In genomic region chr4:147755567-147756295, GRCh38 we compare ENCODE assay signal across 9 cellular contexts. TPM values are rescaled to one million over a fixed set of nuclear protein-coding genes. Genes with fewer than 3 reads are reported as not detected.
DNase-seq lines count a peak whose midpoint lies in the region; ATAC-seq and TF ChIP-seq lines count a peak whose summit lies in the region.
"Had no signal": no experiment of that assay in that cellular context is flagged by ENCODE, and none has a peak within 500 bp of the region (broad histone marks: within the 10 kb centered on the region; RNA-seq: fewer than 3 reads in every experiment).

No MANE protein-coding gene starts in this region.

- H3K9me3 Mint-ChIP-seq in chondrocyte (ENCODE audit: low read depth), result no peaks in the 10 kb centered on the region

- H3K4me3 Mint-ChIP-seq in chondrocyte (ENCODE audit: unreplicated experiment), result peak overlapping the region; percentile 39

- no peak for DNase-seq in chondrocyte (ENCODE audit: low spot score)
- no peak for DNase-seq in mucosa of descending colon
- no peak for DNase-seq in upper lobe of right lung
- DNase-seq in islet precursor cell, result no peak
- DNase-seq: NCI-H1436, posterior cingulate gyrus had no signal

- TF ChIP-seq CTCF in chondrocyte (IDR thresholded peaks at IDR 0.05), result no peak
- TF ChIP-seq CTCF in mucosa of descending colon (IDR thresholded peaks at IDR 0.05), result no peak
- no peak for TF ChIP-seq CTCF in upper lobe of right lung (IDR thresholded peaks at IDR 0.05)

- no peaks in the 10 kb centered on the region for H3K27me3 ChIP-seq in upper lobe of right lung

- H3K9me3 ChIP-seq in mucosa of descending colon (no peaks in the 10 kb centered on the region), upper lobe of right lung (no peaks in the 10 kb centered on the region)

- peak overlapping the region; percentile 95 for H3K27ac Mint-ChIP-seq in chondrocyte (ENCODE audit: unreplicated experiment)

- H3K4me3 ChIP-seq in mucosa of descending colon (no peak overlapping the region), upper lobe of right lung (peak overlapping the region; percentile 3)

- H3K36me3 Mint-ChIP-seq in chondrocyte (ENCODE audit: low read depth), result peaks cover 14% of the 10 kb centered on the region

- H3K4me1 ChIP-seq in mucosa of descending colon (ENCODE audit: low read depth), result no peaks in the 10 kb centered on the region
- H3K4me1 ChIP-seq in upper lobe of right lung, result peaks cover 12% of the 10 kb centered on the region

- H3K4me1 Mint-ChIP-seq in chondrocyte (ENCODE audit: low read depth), result peaks cover 65% of the 10 kb centered on the region

- intact Hi-C loops in mucosa of descending colon (cut with DNase I, micrococcal nuclease) (no loop called here), upper lobe of right lung (cut with DNase I) (no loop called here)

- H3K27ac ChIP-seq in upper lobe of right lung, result no peak overlapping the region

- ATAC-seq in HG02759 (IDR thresholded peaks at IDR 0.05; ENCODE audit: unreplicated experiment), result peak; percentile 62
- ATAC-seq in mucosa of descending colon, result peak; percentile 31
- ATAC-seq in upper lobe of right lung, result no peak
- no peak for ATAC-seq in HG02763 (IDR thresholded peaks at IDR 0.05; ENCODE audit: unreplicated experiment)
- no peak for ATAC-seq in GM21526 (IDR thresholded peaks at IDR 0.05; ENCODE audit: low FRiP score, unreplicated experiment)

- H3K27me3 Mint-ChIP-seq in chondrocyte (ENCODE audit: low read depth), result no peaks in the 10 kb centered on the region

- no peaks in the 10 kb centered on the region for H3K36me3 ChIP-seq in mucosa of descending colon (ENCODE audit: low read depth)
- no peaks in the 10 kb centered on the region for H3K36me3 ChIP-seq in upper lobe of right lung

RNA-seq across cellular contexts. Expression of gene ARHGAP10, which starts 23.8 kb away (rescaled TPM):
- total RNA-seq in chondrocyte (111 to 119 TPM (median 111 TPM) in 3 replicates), mucosa of descending colon (10 to 100 TPM in 1 of 3 donors, 1 to 10 TPM in 2; 3.0 to 66.6 (median 8.1) TPM), upper lobe of right lung (26.9 TPM)

Comparison
In these comparisons a context has a peak if more than half of its experiments do, and no peak if none do; other contexts are left out.
1. ATAC-seq: peak in HG02759 (single experiment) and mucosa of descending colon (single experiment); none in upper lobe of right lung (single experiment), HG02763 (single experiment) and GM21526 (single experiment).